Comparison of ENCODE assay signal across 19 cellular contexts in the genomic region with DNA sequence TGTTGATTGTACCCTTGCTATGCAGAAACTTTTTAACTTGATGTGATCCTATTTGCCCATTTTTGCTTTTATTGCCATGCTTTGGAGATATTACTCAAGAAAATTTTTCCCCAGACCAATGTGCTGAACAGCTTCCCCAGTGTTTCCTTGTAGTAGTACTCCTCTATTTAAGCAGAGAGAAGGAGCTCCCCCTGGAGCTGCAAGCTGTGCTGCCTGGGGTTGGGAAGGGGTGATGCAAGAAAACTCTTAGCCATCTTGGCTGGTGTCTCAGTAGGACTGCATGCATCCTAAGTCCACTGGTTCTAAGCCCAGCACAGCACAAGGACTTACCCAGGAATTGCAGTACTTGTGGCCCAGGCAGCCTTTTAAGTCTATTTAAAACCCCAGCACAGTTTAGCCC.
DNase-seq lines count a peak whose midpoint lies in the region; ATAC-seq and TF ChIP-seq lines count a peak whose summit lies in the region.
"Had no signal": no experiment of that assay in that cellular context is flagged by ENCODE, and none has a peak within 500 bp of the region (broad histone marks: within the 10 kb centered on the region; RNA-seq: fewer than 3 reads in every experiment).

No MANE protein-coding gene starts in this region.

- DNase-seq in H9 (peak; percentile 36), RKO (ENCODE audit: low spot score) (peak; percentile 27), epithelial cell of proximal tubule (ENCODE audit: low read depth) (peak; percentile 10), osteoblast (ENCODE audit: insufficient read length, low spot score, missing footprints) (no peak), ecto neural progenitor cell (ENCODE audit: low spot score) (no peak)
- DNase-seq: activated CD4-positive, alpha-beta T cell treated with anti-CD3 and anti-CD28 coated beads for 48 hours; caudate nucleus; DMS79 treated with DMSO at 0.1 percent for 48 hours; kidney glomerular epithelial cell; midbrain; NCI-H2171; stimulated activated CD4-positive, alpha-beta T cell treated with anti-CD3 and anti-CD28 coated beads, Interleukin-2, amount 100 ng/mL, for 24 hours; testis had no signal

- no peak overlapping the region for H4K91ac ChIP-seq in H9 (ENCODE audit: insufficient read length, low read depth, low read length)

- H4K8ac ChIP-seq in H9 (replicated peaks; ENCODE audit: insufficient read length, low read depth, low read length) = no peak overlapping the region

- no peaks in the 10 kb centered on the region for H3K79me2 ChIP-seq in H9 (ENCODE audit: insufficient read depth, low read length)
- H3K79me2 ChIP-seq in osteoblast (ENCODE audit: insufficient read depth, low read length) = no peaks in the 10 kb centered on the region

- H3K9me3 ChIP-seq in H9 (ENCODE audit: control insufficient read depth, low read depth, low read length) (no peaks in the 10 kb centered on the region), osteoblast (ENCODE audit: low read depth, low read length) (no peaks in the 10 kb centered on the region)
- H3K9me3 ChIP-seq: HAP-1, testis had no signal

- peaks cover 4 to 5% of the 10 kb centered on the region in 2 experiments for H3K4me1 Mint-ChIP-seq in H9

- no peak overlapping the region for H2BK12ac ChIP-seq in H9 (ENCODE audit: insufficient read length, low read depth, low read length)

- H3K27ac ChIP-seq in H9 (ENCODE audit: insufficient read length, low read depth, low read length) = no peak overlapping the region
- no peak overlapping the region for H3K27ac ChIP-seq in osteoblast (ENCODE audit: low read depth, low read length)
- H3K27ac ChIP-seq: BLaER1 treated with 17β-estradiol and CSF1 and Interleukin-3, amounts not matched to agents 10 nM and 100 nM; testis had no signal

- H4K5ac ChIP-seq in H9 (ENCODE audit: insufficient read length, low read depth, low read length) = no peak overlapping the region

- H3K4me1 ChIP-seq in H9 (ENCODE audit: insufficient read depth, low read length) = no peaks in the 10 kb centered on the region
- no peaks in the 10 kb centered on the region for H3K4me1 ChIP-seq in osteoblast (ENCODE audit: insufficient read depth, low read length)
- H3K4me1 ChIP-seq: BLaER1 treated with 17β-estradiol and CSF1 and Interleukin-3, amounts not matched to agents 10 nM and 100 nM had no signal

- no peak overlapping the region for H2BK120ac ChIP-seq in H9 (ENCODE audit: low read depth, low read length, poor library complexity, severe bottlenecking)

- H4K20me1 ChIP-seq in H9 (ENCODE audit: control insufficient read depth, insufficient read depth, insufficient read length) (no peaks in the 10 kb centered on the region), osteoblast (ENCODE audit: insufficient read depth, low read length) (no peaks in the 10 kb centered on the region)
- H4K20me1 ChIP-seq: BLaER1 treated with 17β-estradiol and CSF1 and Interleukin-3, amounts not matched to agents 10 nM and 100 nM had no signal

- no peak overlapping the region for H3K18ac ChIP-seq in H9 (ENCODE audit: insufficient read length, low read depth, low read length)

- no peak overlapping the region for H3K23ac ChIP-seq in H9 (ENCODE audit: insufficient read length, low read depth, low read length)

- H3K56ac ChIP-seq in H9 (ENCODE audit: insufficient read length, low read depth, low read length) = no peak overlapping the region

- no peak overlapping the region for H2BK20ac ChIP-seq in H9 (ENCODE audit: low read depth, low read length, poor library complexity, severe bottlenecking)

- no peak overlapping the region for H2BK5ac ChIP-seq in H9 (ENCODE audit: insufficient read length, low read length)

- no peaks in the 10 kb centered on the region for H3K27me3 ChIP-seq in H9 (ENCODE audit: insufficient read depth, low read length)
- no peaks in the 10 kb centered on the region for H3K27me3 ChIP-seq in osteoblast (ENCODE audit: insufficient read depth, low read length)
- H3K27me3 ChIP-seq: BLaER1 treated with 17β-estradiol and CSF1 and Interleukin-3, amounts not matched to agents 10 nM and 100 nM; testis had no signal

- TF ChIP-seq CTCF in H9 (conservative IDR thresholded peaks at IDR 0.05) (peak; percentile 39; the same call in 2 of the 3 replicates), epithelial cell of proximal tubule (conservative IDR thresholded peaks at IDR 0.05; ENCODE audit: low read depth, low read length) (peak; percentile 46), osteoblast (IDR thresholded peaks at IDR 0.05; ENCODE audit: extremely low read depth, low read depth, low read length) (peak; percentile 50)

- H3K4me2 ChIP-seq in H9 (ENCODE audit: insufficient read depth, insufficient read length, low read length) = no peak overlapping the region
- no peak overlapping the region for H3K4me2 ChIP-seq in osteoblast (ENCODE audit: insufficient read depth, low read length)
- H3K4me2 ChIP-seq: BLaER1 treated with 17β-estradiol and CSF1 and Interleukin-3, amounts not matched to agents 10 nM and 100 nM had no signal

- no peaks in the 10 kb centered on the region for H3K79me1 ChIP-seq in H9 (ENCODE audit: insufficient read depth, low read depth, low read length, poor library complexity, severe bottlenecking)

- peaks cover 0 to 4% (median 0%) of the 10 kb centered on the region in 3 experiments; a peak in 1 of 7 replicates for H3K36me3 Mint-ChIP-seq in H9 (ENCODE audit: insufficient read depth in 1 of 3, low read depth in 3 of 3)
- H3K36me3 Mint-ChIP-seq: activated naive CD8-positive, alpha-beta T cell had no signal

- no peaks in the 10 kb centered on the region for H3K27me3 Mint-ChIP-seq in H9 (ENCODE audit: low read depth)
- H3K27me3 Mint-ChIP-seq: activated naive CD8-positive, alpha-beta T cell had no signal

- H2AFZ ChIP-seq in H9 (ENCODE audit: low read length) = no peak overlapping the region
- H2AFZ ChIP-seq in osteoblast (ENCODE audit: low read length) = no peak overlapping the region

- no peak overlapping the region for H2BK15ac ChIP-seq in H9 (ENCODE audit: low read depth, low read length)

- H3T11ph ChIP-seq in H9 (ENCODE audit: low read length) = no peak overlapping the region

- no peaks in the 10 kb centered on the region for H3K36me3 ChIP-seq in osteoblast (ENCODE audit: insufficient read depth, low read length)
- H3K36me3 ChIP-seq: BLaER1 treated with 17β-estradiol and CSF1 and Interleukin-3, amounts not matched to agents 10 nM and 100 nM; HAP-1 had no signal

- H2AK5ac ChIP-seq in H9 (ENCODE audit: insufficient read length, low read length) = no peak overlapping the region

- H3K4me3 ChIP-seq in epithelial cell of proximal tubule (ENCODE audit: low read depth, low read length) (no peak overlapping the region), osteoblast (ENCODE audit: insufficient read depth, low read length) (no peak overlapping the region)
- H3K4me3 ChIP-seq: BLaER1 treated with 17β-estradiol and CSF1 and Interleukin-3, amounts not matched to agents 10 nM and 100 nM; HAP-1; testis had no signal

- no peaks in the 10 kb centered on the region for H3K23me2 ChIP-seq in H9 (ENCODE audit: insufficient read length, low read depth, low read length, poor library complexity, severe bottlenecking)

- no peak overlapping the region; a peak in 1 of 7 replicates for H3K27ac Mint-ChIP-seq in H9
- H3K27ac Mint-ChIP-seq: activated naive CD8-positive, alpha-beta T cell had no signal

- H3K9me3 Mint-ChIP-seq in H9 = no peaks in the 10 kb centered on the region

- H3K14ac ChIP-seq in H9 (ENCODE audit: insufficient read depth, low read length) = no peak overlapping the region

- ATAC-seq in HG03175 (IDR thresholded peaks at IDR 0.05; ENCODE audit: unreplicated experiment) = no peak
- ATAC-seq in GM19463 (IDR thresholded peaks at IDR 0.05; ENCODE audit: unreplicated experiment) = no peak
- ATAC-seq: sciatic nerve had no signal

- H3K4ac ChIP-seq in H9 (ENCODE audit: low read depth, low read length) = no peak overlapping the region

- H3K4me3 Mint-ChIP-seq in H9 = no peak overlapping the region
- H3K4me3 Mint-ChIP-seq: activated naive CD8-positive, alpha-beta T cell had no signal

- no peak overlapping the region for H3K9ac ChIP-seq in H9 (ENCODE audit: extremely low read depth, insufficient read length, low read length)
- H3K9ac ChIP-seq: BLaER1 treated with 17β-estradiol and CSF1 and Interleukin-3, amounts not matched to agents 10 nM and 100 nM had no signal

Comparison
In these comparisons a context has a peak if more than half of its experiments do, and no peak if none do; other contexts are left out.
1. DNase-seq: peak in H9 (single experiment), RKO (single experiment) and epithelial cell of proximal tubule (single experiment); none in osteoblast (single experiment) and ecto neural progenitor cell (single experiment).
2. Peak in every context shown above with its lines, with median percentiles within 50 percentile points of each other: CTCF ChIP-seq.